In the genomic region with DNA sequence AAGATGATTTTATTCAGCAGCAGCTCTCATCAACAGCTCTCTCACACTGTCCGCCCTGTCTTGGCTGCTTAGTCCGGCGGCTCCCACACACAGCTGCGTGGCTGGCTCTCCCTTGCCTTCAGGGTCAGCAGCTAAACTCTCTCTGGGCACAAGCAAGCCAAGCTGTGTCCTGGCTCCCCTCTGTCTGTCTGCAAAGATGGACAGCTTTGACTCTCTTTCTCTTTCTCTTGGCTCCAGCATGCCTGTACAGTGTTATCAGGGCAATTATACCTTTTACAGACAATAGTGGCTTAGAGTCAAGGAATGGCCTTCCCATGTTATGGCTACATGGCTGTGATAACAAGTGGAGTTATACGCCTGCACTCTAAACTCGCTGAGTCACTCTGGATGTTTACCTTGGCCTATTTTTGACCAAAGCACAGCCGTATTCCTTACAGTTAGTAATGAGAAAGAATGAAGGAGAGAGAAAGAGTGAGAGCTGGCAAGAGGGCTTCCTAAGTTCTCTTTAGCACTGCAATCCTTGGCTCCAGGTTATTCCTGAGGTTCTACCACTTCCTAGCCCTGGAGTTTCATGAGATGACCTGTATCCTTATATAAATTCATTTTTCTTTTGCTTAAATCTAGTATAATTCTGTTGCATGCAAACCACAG, we compare ENCODE assay signal across 1 cellular context.
TF ChIP-seq lines count a peak whose summit lies in the region.

No MANE protein-coding gene starts in this region.

TF ChIP-seq in IMR-90, 13 proteins besides CTCF, POLR2A, EP300 and RAD21 (continued from another document):
- no peak for TF ChIP-seq MAZ (IDR thresholded peaks at IDR 0.05; ENCODE audit: borderline replicate concordance, low read depth, low read length)
- no peak for TF ChIP-seq MXI1 (IDR thresholded peaks at IDR 0.05; ENCODE audit: borderline replicate concordance, low read depth, low read length)
- TF ChIP-seq, protein P1, sequence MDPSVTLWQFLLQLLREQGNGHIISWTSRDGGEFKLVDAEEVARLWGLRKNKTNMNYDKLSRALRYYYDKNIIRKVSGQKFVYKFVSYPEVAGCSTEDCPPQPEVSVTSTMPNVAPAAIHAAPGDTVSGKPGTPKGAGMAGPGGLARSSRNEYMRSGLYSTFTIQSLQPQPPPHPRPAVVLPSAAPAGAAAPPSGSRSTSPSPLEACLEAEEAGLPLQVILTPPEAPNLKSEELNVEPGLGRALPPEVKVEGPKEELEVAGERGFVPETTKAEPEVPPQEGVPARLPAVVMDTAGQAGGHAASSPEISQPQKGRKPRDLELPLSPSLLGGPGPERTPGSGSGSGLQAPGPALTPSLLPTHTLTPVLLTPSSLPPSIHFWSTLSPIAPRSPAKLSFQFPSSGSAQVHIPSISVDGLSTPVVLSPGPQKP (IDR thresholded peaks at IDR 0.05; ENCODE audit: borderline replicate concordance, low read depth, low read length): no peak
- peak; percentile 85 for TF ChIP-seq FOS (IDR thresholded peaks at IDR 0.05; ENCODE audit: low read depth, low read length)
- no peak for TF ChIP-seq CHD1 (IDR thresholded peaks at IDR 0.05; ENCODE audit: low read depth, low read length)
- TF ChIP-seq NFE2L2 (IDR thresholded peaks at IDR 0.05; ENCODE audit: low read depth, low read length): peak; percentile 95
- TF ChIP-seq CEBPB (IDR thresholded peaks at IDR 0.05; ENCODE audit: low read depth, low read length): 0 out of 2 replicates have a peak, but pooled peaks have one; percentile 0
- no peak for TF ChIP-seq RFX5 (IDR thresholded peaks at IDR 0.05; ENCODE audit: low read depth, low read length)
